In the genomic region with DNA sequence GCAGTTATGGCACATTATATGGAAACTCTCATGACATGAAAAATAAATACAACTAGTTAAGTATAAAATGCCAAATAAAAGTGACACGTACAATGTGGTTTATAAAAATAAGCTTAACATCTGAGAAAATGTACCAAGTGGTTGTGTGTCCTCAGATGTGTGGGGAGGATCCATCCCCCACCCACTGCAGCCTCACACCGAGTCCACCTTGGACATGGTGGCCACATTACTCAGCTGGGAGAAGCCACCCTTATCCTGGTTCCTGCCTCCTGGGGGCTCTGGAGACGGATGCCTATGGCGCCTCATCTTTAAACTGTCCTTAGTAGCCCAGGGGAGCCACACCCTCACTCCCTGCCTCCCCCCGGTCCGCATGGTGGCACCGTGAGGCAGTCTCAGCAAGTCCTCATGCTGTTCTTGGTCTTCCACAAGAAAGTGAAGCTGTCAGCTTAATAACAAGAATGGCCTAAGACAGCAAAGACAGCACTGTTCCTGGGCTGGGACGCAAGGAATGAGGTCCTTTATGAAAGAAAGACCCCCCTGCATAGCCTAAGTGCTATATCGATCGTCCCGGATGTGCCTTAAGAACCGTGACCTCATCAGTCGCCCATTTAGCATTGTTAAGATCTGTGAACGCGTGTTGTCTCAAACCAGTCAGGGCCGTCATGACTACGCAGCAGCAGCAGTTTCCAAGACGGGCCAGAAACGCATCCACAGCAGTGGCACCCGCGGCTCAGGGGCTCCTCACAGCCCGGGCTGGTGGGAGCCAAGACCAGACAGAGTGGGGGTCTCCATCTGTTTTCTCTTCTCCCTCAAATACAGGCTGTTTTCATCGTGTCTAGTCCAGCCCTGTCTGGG, we compare ENCODE assay signal across 25 cellular contexts. TPM values are rescaled to one million over a fixed set of nuclear protein-coding genes. Genes with fewer than 3 reads are reported as not detected.
DNase-seq lines count a peak whose midpoint lies in the region; TF ChIP-seq lines count a peak whose summit lies in the region.
"Had no signal": no experiment of that assay in that cellular context is flagged by ENCODE, and none has a peak within 500 bp of the region (broad histone marks: within the 10 kb centered on the region; RNA-seq: fewer than 3 reads in every experiment).

No MANE protein-coding gene starts in this region.

- H3K9me3 ChIP-seq in esophagus squamous epithelium (no peaks in the 10 kb centered on the region), prostate gland (no peaks in the 10 kb centered on the region), tibial artery (no peaks in the 10 kb centered on the region)
- no peaks in the 10 kb centered on the region for H3K9me3 ChIP-seq in CD4-positive, alpha-beta memory T cell (ENCODE audit: control insufficient read depth in 1 of 2, low read length in 2 of 2)
- H3K9me3 ChIP-seq: A549; BLaER1 treated with 17β-estradiol and CSF1 and Interleukin-3, amounts not matched to agents 10 nM and 100 nM; HAP-1 had no signal

- WGBS in esophagus squamous epithelium, 2 donors, result 89 to 96% methylated on average over 15 of the region's 23 CpGs
- WGBS in prostate gland, result 92% methylated on average over 23 of the region's 23 CpGs

- peaks cover 36 to 100% (median 60%) of the 10 kb centered on the region in 3 donors for H3K4me1 ChIP-seq in esophagus squamous epithelium
- H3K4me1 ChIP-seq in prostate gland (replicated peaks), result no peaks in the 10 kb centered on the region
- H3K4me1 ChIP-seq in tibial artery, result peaks cover 0 to 59% (median 42%) of the 10 kb centered on the region in 4 donors
- no peaks in the 10 kb centered on the region for H3K4me1 ChIP-seq in CD4-positive, alpha-beta memory T cell (ENCODE audit: insufficient read depth, low read length)
- H3K4me1 ChIP-seq: A549 had no signal

- POLR2A ChIA-PET in CD4-positive, alpha-beta memory T cell (lab: Charles Lee; ENCODE audit: partially characterized antibody), result no interaction called here

- no peak overlapping the region for H3K27ac Mint-ChIP-seq in CD4-positive, alpha-beta memory T cell
- no peak overlapping the region for H3K27ac Mint-ChIP-seq in activated naive CD4-positive, alpha-beta T cell treated with anti-CD3 and anti-CD28 coated beads, Interleukin-2, amount 10 ng/mL, durations not matched to agents 7 days and 5 days
- H3K27ac Mint-ChIP-seq: CD4-positive, alpha-beta T cell; HFFc6 had no signal

- intact Hi-C loops in esophagus squamous epithelium (cut with DNase I) (no loop called here), prostate gland (cut with DNase I) (no loop called here), tibial artery (cut with DNase I; ENCODE audit: low total_unique reads) (no loop called here)
- intact Hi-C loops in CD4-positive, alpha-beta memory T cell (cut with micrococcal nuclease), result no loop called here

- peak overlapping the region; percentile 19 for H3K27ac ChIP-seq in cingulate gyrus (ENCODE audit: low read depth, low read length)
- peak overlapping the region; percentile 62 to 85 (median 78) for H3K27ac ChIP-seq in esophagus squamous epithelium
- H3K27ac ChIP-seq in prostate gland, result peak overlapping the region; percentile 9 to 72
- H3K27ac ChIP-seq in tibial artery, result peak overlapping the region; percentile 68 to 80
- H3K27ac ChIP-seq in CD4-positive, alpha-beta memory T cell (ENCODE audit: low read depth, low read length), result no peak overlapping the region
- H3K27ac ChIP-seq: A549; BLaER1 treated with 17β-estradiol and CSF1 and Interleukin-3, amounts not matched to agents 10 nM and 100 nM had no signal

- H3K27me3 ChIP-seq in esophagus squamous epithelium (no peaks in the 10 kb centered on the region), prostate gland (replicated peaks; ENCODE audit: insufficient read depth) (no peaks in the 10 kb centered on the region), tibial artery (no peaks in the 10 kb centered on the region)
- H3K27me3 ChIP-seq in CD4-positive, alpha-beta memory T cell (ENCODE audit: insufficient read depth, low read length), result no peaks in the 10 kb centered on the region
- H3K27me3 ChIP-seq: BLaER1 treated with 17β-estradiol and CSF1 and Interleukin-3, amounts not matched to agents 10 nM and 100 nM had no signal

- H3K27me3 Mint-ChIP-seq in CD4-positive, alpha-beta memory T cell, result no peaks in the 10 kb centered on the region
- H3K27me3 Mint-ChIP-seq in activated naive CD4-positive, alpha-beta T cell treated with anti-CD3 and anti-CD28 coated beads, Interleukin-2, amount 10 ng/mL, durations not matched to agents 7 days and 5 days, result no peaks in the 10 kb centered on the region
- H3K27me3 Mint-ChIP-seq: CD4-positive, alpha-beta T cell had no signal

- H3K4me3 Mint-ChIP-seq in CD4-positive, alpha-beta memory T cell, result no peak overlapping the region
- no peak overlapping the region for H3K4me3 Mint-ChIP-seq in activated naive CD4-positive, alpha-beta T cell treated with anti-CD3 and anti-CD28 coated beads, Interleukin-2, amount 10 ng/mL, durations not matched to agents 7 days and 5 days
- H3K4me3 Mint-ChIP-seq: CD4-positive, alpha-beta T cell; HFFc6 had no signal

- H3K4me3 ChIP-seq in esophagus squamous epithelium, result no peak overlapping the region
- H3K4me3 ChIP-seq in prostate gland, result no peak overlapping the region
- H3K4me3 ChIP-seq in tibial artery, result no peak overlapping the region
- H3K4me3 ChIP-seq in CD4-positive, alpha-beta memory T cell (ENCODE audit: low read length in 2 of 2), result no peak overlapping the region
- H3K4me3 ChIP-seq: A549; BLaER1 treated with 17β-estradiol and CSF1 and Interleukin-3, amounts not matched to agents 10 nM and 100 nM; HAP-1 had no signal

- TF ChIP-seq CTCF in esophagus squamous epithelium (IDR thresholded peaks at IDR 0.05) (no peak), prostate gland (IDR thresholded peaks at IDR 0.05) (no peak), tibial artery (IDR thresholded peaks at IDR 0.05) (no peak)

- CTCF ChIA-PET in CD4-positive, alpha-beta memory T cell (lab: Charles Lee; ENCODE audit: partially characterized antibody), result no interaction called here
- CTCF ChIA-PET in activated naive CD4-positive, alpha-beta T cell treated with anti-CD3 and anti-CD28 coated beads, Interleukin-2, amount 10 ng/mL, durations not matched to agents 7 days and 5 days (lab: Charles Lee), result interaction anchor here (1.4 kb wide), 1 partner anchor 473 kb away, joined by 3 read pairs; no protein-coding TSS in a partner anchor

- no peaks in the 10 kb centered on the region for H3K4me1 Mint-ChIP-seq in CD4-positive, alpha-beta memory T cell
- no peaks in the 10 kb centered on the region for H3K4me1 Mint-ChIP-seq in activated naive CD4-positive, alpha-beta T cell treated with anti-CD3 and anti-CD28 coated beads, Interleukin-2, amount 10 ng/mL, durations not matched to agents 7 days and 5 days

- peaks cover 33 to 63% of the 10 kb centered on the region in 2 donors for H3K36me3 Mint-ChIP-seq in CD4-positive, alpha-beta memory T cell
- H3K36me3 Mint-ChIP-seq in activated naive CD4-positive, alpha-beta T cell treated with anti-CD3 and anti-CD28 coated beads, Interleukin-2, amount 10 ng/mL, durations not matched to agents 7 days and 5 days, result peaks cover 27% of the 10 kb centered on the region

- TF ChIP-seq POLR2A in esophagus squamous epithelium (IDR thresholded peaks at IDR 0.05), result no peak
- no peak for TF ChIP-seq POLR2A in prostate gland (IDR thresholded peaks at IDR 0.05)

- H3K36me3 ChIP-seq in esophagus squamous epithelium (peaks cover 0 to 80% (median 16%) of the 10 kb centered on the region in 3 donors), prostate gland (no peaks in the 10 kb centered on the region), tibial artery (peaks cover 0 to 65% (median 19%) of the 10 kb centered on the region in 3 donors)
- peaks cover 34% of the 10 kb centered on the region for H3K36me3 ChIP-seq in CD4-positive, alpha-beta memory T cell (ENCODE audit: insufficient read depth, low read length)

- H3K9me3 Mint-ChIP-seq in CD4-positive, alpha-beta memory T cell, result no peaks in the 10 kb centered on the region
- H3K9me3 Mint-ChIP-seq in activated naive CD4-positive, alpha-beta T cell treated with anti-CD3 and anti-CD28 coated beads, Interleukin-2, amount 10 ng/mL, durations not matched to agents 7 days and 5 days, result no peaks in the 10 kb centered on the region
- H3K9me3 Mint-ChIP-seq: CD4-positive, alpha-beta T cell; HFFc6 had no signal

- no peak for DNase-seq in esophagus squamous epithelium (lab: John Stamatoyannopoulos, UW)
- DNase-seq in prostate gland (ENCODE audit: low spot score), result no peak
- no peak for DNase-seq in tibial artery
- DNase-seq in CD4-positive, alpha-beta memory T cell, result no peak
- DNase-seq in activated naive CD4-positive, alpha-beta T cell treated with anti-CD3 and anti-CD28 coated beads, Interleukin-2, amount 10 ng/mL, durations not matched to agents 7 days and 5 days, result no peak
- DNase-seq in NCI-H226, result no peak
- DNase-seq: AML-193; CD4-positive, alpha-beta T cell; COR-L47; DMS53; GOT3; HFFc6; KBM-7; MV-4-11; NCI-H1105; NCI-H1436 treated with DMSO at 0.1 percent for 48 hours; NCI-H187 treated with DMSO at 0.1 percent for 48 hours; NCI-H2107; NCI-H446; NCI-H524 treated with DMSO at 0.1 percent for 48 hours; NCI-H774 had no signal

RNA-seq across cellular contexts. Expression of a gene that starts 56.4 kb away (rescaled TPM):
- total RNA-seq in esophagus squamous epithelium, result 10 to 100 TPM; 41.8 to 86.9 (median 46.1) TPM
- total RNA-seq in prostate gland, result 10 to 100 TPM; 10.3 to 14.0 TPM
- 1 to 10 TPM; 7.2 to 7.9 TPM for total RNA-seq in CD4-positive, alpha-beta memory T cell
- 1 to 10 TPM; 6.3 to 7.5 TPM for polyA plus RNA-seq in CD4-positive, alpha-beta memory T cell
